ENCODE assay signal across 8 cellular contexts in the genomic region with DNA sequence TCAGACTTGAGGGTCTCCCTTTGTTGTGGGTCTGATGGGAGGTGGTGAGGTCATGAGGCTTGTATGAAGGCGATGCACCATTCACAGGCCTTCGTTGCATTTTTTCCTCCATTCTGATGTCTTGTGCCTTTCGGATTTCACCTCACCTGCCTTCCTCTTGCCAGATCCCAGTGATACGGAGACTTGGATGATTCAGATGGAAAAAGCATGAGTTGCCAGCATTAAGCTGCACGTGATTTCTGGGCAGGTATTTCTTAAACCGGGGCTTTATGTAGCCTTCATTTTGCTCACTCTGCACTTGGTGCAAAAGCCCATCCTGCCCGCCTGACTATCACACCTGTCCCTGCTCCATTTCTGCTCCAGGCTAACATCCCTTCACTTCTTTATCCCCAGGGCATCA.
"Had no signal": no experiment of that assay in that cellular context is flagged by ENCODE, and none has a peak within 500 bp of the region (broad histone marks: within the 10 kb centered on the region; RNA-seq: fewer than 3 reads in every experiment).

No MANE protein-coding gene starts in this region.

- ATAC-seq: GM12878 had no signal

- H3K4me3 ChIP-seq: GM12878 had no signal

- FAIRE-seq: G401.6, GM12878, GM12891, GM12892, GM18507, GM19239 had no signal

- DNase-seq: GDM1, GF-D8 had no signal
